ENCODE assay signal across 19 cellular contexts in genomic region chr7:85324145-85324799, GRCh38.
"Had no signal": no experiment of that assay in that cellular context is flagged by ENCODE, and none has a peak within 500 bp of the region (broad histone marks: within the 10 kb centered on the region; RNA-seq: fewer than 3 reads in every experiment).

No MANE protein-coding gene starts in this region.

- H3K36me3 ChIP-seq: brain microvascular endothelial cell, prostate gland, transverse colon had no signal

- ATAC-seq: activated T-helper 17 cell treated with anti-CD3 and anti-CD28 coated beads, Interleukin-2, amount 50 U/mL, for 72 hours; left ventricle myocardium superior; right cardiac atrium; stimulated activated naive CD8-positive, alpha-beta T cell treated with anti-CD3 and anti-CD28 coated beads, Interleukin-15, Interleukin-2, amounts not matched to agents 100 U/mL and 50 U/mL, for 24 hours had no signal

- H3K36me3 Mint-ChIP-seq: memory B cell had no signal

- H3K9me3 ChIP-seq: prostate gland, transverse colon had no signal

- H3K9me3 Mint-ChIP-seq: activated CD4-positive, alpha-beta T cell treated with anti-CD3 and anti-CD28 coated beads, Interleukin-2, amount 10 ng/mL, durations not matched to agents 7 days and 5 days; memory B cell had no signal

- H3K4me1 ChIP-seq: prostate gland, transverse colon had no signal

- H3K27me3 Mint-ChIP-seq: activated CD4-positive, alpha-beta T cell treated with anti-CD3 and anti-CD28 coated beads, Interleukin-2, amount 10 ng/mL, durations not matched to agents 7 days and 5 days; activated T-helper 17 cell treated with anti-CD3 and anti-CD28 coated beads, Interleukin-2, amount 50 U/mL, for 72 hours; memory B cell had no signal

- H3K4me3 Mint-ChIP-seq: activated CD4-positive, alpha-beta T cell treated with anti-CD3 and anti-CD28 coated beads, Interleukin-2, amount 10 ng/mL, durations not matched to agents 7 days and 5 days; activated T-helper 17 cell treated with anti-CD3 and anti-CD28 coated beads, Interleukin-2, amount 50 U/mL, for 72 hours; memory B cell; nephron had no signal

- H3K27ac ChIP-seq: brain microvascular endothelial cell, prostate gland, skin epidermis, transverse colon had no signal

- H3K4me3 ChIP-seq: prostate gland, skin epidermis, transverse colon had no signal

- H3K4me1 Mint-ChIP-seq: activated CD4-positive, alpha-beta T cell treated with anti-CD3 and anti-CD28 coated beads, Interleukin-2, amount 10 ng/mL, durations not matched to agents 7 days and 5 days; activated T-helper 17 cell treated with anti-CD3 and anti-CD28 coated beads, Interleukin-2, amount 50 U/mL, for 72 hours; memory B cell had no signal

- H3K27ac Mint-ChIP-seq: activated CD4-positive, alpha-beta T cell treated with anti-CD3 and anti-CD28 coated beads, Interleukin-2, amount 10 ng/mL, durations not matched to agents 7 days and 5 days; activated T-helper 17 cell treated with anti-CD3 and anti-CD28 coated beads, Interleukin-2, amount 50 U/mL, for 72 hours; memory B cell; nephron had no signal

- H3K27me3 ChIP-seq: brain microvascular endothelial cell, transverse colon had no signal

- DNase-seq: activated CD4-positive, alpha-beta T cell treated with anti-CD3 and anti-CD28 coated beads, Interleukin-2, amount 10 ng/mL, durations not matched to agents 7 days and 5 days; activated naive CD4-positive, alpha-beta T cell treated with Interleukin-2 at 50 U/mL for 16 hours; anterior cingulate cortex; brain microvascular endothelial cell; cortex of kidney; effector CD4-positive, alpha-beta T cell; glutamatergic neuron; hypothalamus; kidney; left ventricle myocardium superior; occipital lobe; right cardiac atrium; stimulated activated naive CD8-positive, alpha-beta T cell treated with anti-CD3 and anti-CD28 coated beads, Interleukin-15, Interleukin-2, amounts not matched to agents 100 U/mL and 50 U/mL, for 24 hours; transverse colon had no signal
